In the genomic region with DNA sequence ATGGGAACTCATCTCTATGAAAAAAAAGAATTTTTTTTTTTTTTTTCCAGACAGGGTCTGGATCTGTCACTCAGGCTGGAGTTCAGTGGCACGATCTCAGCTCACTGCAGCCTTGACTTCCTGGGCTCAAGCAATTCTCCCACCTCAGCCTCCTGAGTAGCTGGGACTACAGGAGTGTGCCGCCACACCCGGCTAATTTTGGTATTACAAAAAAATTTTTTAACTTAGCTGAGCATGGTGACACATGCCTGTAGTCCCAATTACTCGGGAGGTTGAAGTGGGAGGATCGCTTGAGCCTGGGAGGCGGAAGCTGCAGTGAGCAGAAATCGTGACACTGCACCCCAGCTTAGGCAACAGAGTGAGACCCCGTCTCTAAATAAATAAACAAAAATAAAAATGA, we compare ENCODE assay signal across 14 cellular contexts. TPM values are rescaled to one million over a fixed set of nuclear protein-coding genes. Genes with fewer than 3 reads are reported as not detected.
A peak's percentile ranks its signal among the peaks of the same experiment; 100 is the strongest.
DNase-seq lines count a peak whose midpoint lies in the region; ATAC-seq and TF ChIP-seq lines count a peak whose summit lies in the region.
"Had no signal": no experiment of that assay in that cellular context is flagged by ENCODE, and none has a peak within 500 bp of the region (broad histone marks: within the 10 kb centered on the region; RNA-seq: fewer than 3 reads in every experiment).

No MANE protein-coding gene starts in this region.

- intact Hi-C loops in cardiac septum (cut with DNase I) (no loop called here), left ventricle myocardium inferior (cut with micrococcal nuclease) (no loop called here), psoas muscle (cut with DNase I) (no loop called here)

- no peak for TF ChIP-seq CTCF in left ventricle myocardium inferior (IDR thresholded peaks at IDR 0.05; ENCODE audit: borderline replicate concordance)
- TF ChIP-seq CTCF in KMS-11 (conservative IDR thresholded peaks at IDR 0.05; ENCODE audit: low read depth, low read length), result no peak
- TF ChIP-seq CTCF in psoas muscle (IDR thresholded peaks at IDR 0.05), result no peak

- H3K4me1 Mint-ChIP-seq in activated CD8-positive, alpha-beta T cell treated with anti-CD3 and anti-CD28 coated beads, Interleukin-2, amount 10 ng/mL, durations not matched to agents 7 days and 5 days (ENCODE audit: low read depth), result peaks cover 84% of the 10 kb centered on the region

- DNase-seq in cardiac septum (ENCODE audit: low spot score), result peak; percentile 22
- DNase-seq in left ventricle myocardium inferior, result no peak
- DNase-seq in activated CD8-positive, alpha-beta T cell treated with anti-CD3 and anti-CD28 coated beads, Interleukin-2, amount 10 ng/mL, durations not matched to agents 7 days and 5 days, result peak; percentile 35
- peak; percentile 39 for DNase-seq in stimulated activated CD8-positive, alpha-beta memory T cell treated with anti-CD3 and anti-CD28 coated beads, Interleukin-4, amount 100 ng/mL, for 48 hours
- no peak for DNase-seq in psoas muscle
- DNase-seq in T-helper 9 cell, result no peak
- DNase-seq: DMS153, MM.1S, NCI-H1930, NCI-H510A treated with DMSO at 0.1 percent for 48 hours, SHP77 treated with DMSO at 0.1 percent for 48 hours, T1000 had no signal

- peaks cover 75% of the 10 kb centered on the region for H3K36me3 Mint-ChIP-seq in activated CD8-positive, alpha-beta T cell treated with anti-CD3 and anti-CD28 coated beads, Interleukin-2, amount 10 ng/mL, durations not matched to agents 7 days and 5 days (ENCODE audit: low read depth)
- H3K36me3 Mint-ChIP-seq: mesothelial cell of epicardium had no signal

- no peak overlapping the region for H3K27ac Mint-ChIP-seq in activated CD8-positive, alpha-beta T cell treated with anti-CD3 and anti-CD28 coated beads, Interleukin-2, amount 10 ng/mL, durations not matched to agents 7 days and 5 days
- H3K27ac Mint-ChIP-seq: mesothelial cell of epicardium had no signal

- H3K9me3 Mint-ChIP-seq in activated CD8-positive, alpha-beta T cell treated with anti-CD3 and anti-CD28 coated beads, Interleukin-2, amount 10 ng/mL, durations not matched to agents 7 days and 5 days (ENCODE audit: insufficient read depth), result no peaks in the 10 kb centered on the region
- H3K9me3 Mint-ChIP-seq: mesothelial cell of epicardium had no signal

- H3K4me3 ChIP-seq in left ventricle myocardium inferior (no peak overlapping the region), KMS-11 (IDR thresholded peaks at IDR 0.05; ENCODE audit: insufficient read depth, low read depth, low read length) (no peak overlapping the region), psoas muscle (no peak overlapping the region)

- peak overlapping the region; percentile 95; the same call in 1 of the 2 replicates for H3K4me2 ChIP-seq in KMS-11

- H3K27me3 ChIP-seq in left ventricle myocardium inferior (ENCODE audit: low read depth) (no peaks in the 10 kb centered on the region), KMS-11 (ENCODE audit: insufficient read depth, low read depth) (no peaks in the 10 kb centered on the region), psoas muscle (ENCODE audit: insufficient read depth in 3 of 3, low read length in 2 of 3) (no peaks in the 10 kb centered on the region)

- H3K4me3 Mint-ChIP-seq in activated CD8-positive, alpha-beta T cell treated with anti-CD3 and anti-CD28 coated beads, Interleukin-2, amount 10 ng/mL, durations not matched to agents 7 days and 5 days, result no peak overlapping the region
- H3K4me3 Mint-ChIP-seq: mesothelial cell of epicardium had no signal

- CTCF ChIA-PET in activated CD8-positive, alpha-beta T cell treated with anti-CD3 and anti-CD28 coated beads, Interleukin-2, amount 10 ng/mL, durations not matched to agents 7 days and 5 days (lab: Charles Lee), result interaction anchor here (0.5 to 26.7 kb wide), 3 partner anchors 5 to 377 kb away, joined by 3 to 446 read pairs (median 446); a partner anchor contains a TSS

- H3K27ac ChIP-seq in left ventricle myocardium inferior (replicated peaks) (no peak overlapping the region), KMS-11 (peak overlapping the region; percentile 92; the same call in 1 of the 2 replicates), psoas muscle (no peak overlapping the region)

- H4K20me1 ChIP-seq in KMS-11 (ENCODE audit: insufficient read depth), result no peaks in the 10 kb centered on the region

- WGBS in psoas muscle, 3 donors, result 91 to 95% (median 93%) methylated on average over 8 of the region's 8 CpGs

- H3K9ac ChIP-seq in KMS-11, result no peak overlapping the region

- no peaks in the 10 kb centered on the region for H3K9me3 ChIP-seq in left ventricle myocardium inferior (replicated peaks)
- no peaks in the 10 kb centered on the region for H3K9me3 ChIP-seq in psoas muscle

- H3K27me3 Mint-ChIP-seq in activated CD8-positive, alpha-beta T cell treated with anti-CD3 and anti-CD28 coated beads, Interleukin-2, amount 10 ng/mL, durations not matched to agents 7 days and 5 days (ENCODE audit: low read depth), result no peaks in the 10 kb centered on the region

- H3K4me1 ChIP-seq in left ventricle myocardium inferior, result peaks cover 10% of the 10 kb centered on the region
- H3K4me1 ChIP-seq in KMS-11 (ENCODE audit: low read depth, poor library complexity, severe bottlenecking), result peaks cover 58% of the 10 kb centered on the region
- peaks cover 10% of the 10 kb centered on the region for H3K4me1 ChIP-seq in psoas muscle

- no peak for ATAC-seq in activated CD8-positive, alpha-beta T cell treated with anti-CD3 and anti-CD28 coated beads, Interleukin-2, amount 10 ng/mL, durations not matched to agents 7 days and 5 days
- no peak for ATAC-seq in psoas muscle

- H3K79me2 ChIP-seq in KMS-11 (ENCODE audit: insufficient read depth, low read depth), result peaks cover 35% of the 10 kb centered on the region; the same call in 1 of the 2 replicates

- H3K36me3 ChIP-seq in left ventricle myocardium inferior (no peaks in the 10 kb centered on the region), KMS-11 (ENCODE audit: insufficient read depth) (no peaks in the 10 kb centered on the region), psoas muscle (ENCODE audit: insufficient read depth in 1 of 2, low read depth in 1 of 2) (no peaks in the 10 kb centered on the region)

- POLR2A ChIA-PET in activated CD8-positive, alpha-beta T cell treated with anti-CD3 and anti-CD28 coated beads, Interleukin-2, amount 10 ng/mL, durations not matched to agents 7 days and 5 days (lab: Charles Lee), result interaction anchor here (0.7 kb wide), 1 partner anchor 14 kb away, joined by 4 read pairs; no protein-coding TSS in a partner anchor

- H2AFZ ChIP-seq in KMS-11 (ENCODE audit: low read depth), result no peak overlapping the region

RNA-seq across cellular contexts. Expression of a gene that starts 7.5 kb away (rescaled TPM):
- 1.7 TPM for total RNA-seq in cardiac septum
- 1.0 TPM for total RNA-seq in left ventricle myocardium inferior
- total RNA-seq in activated CD8-positive, alpha-beta T cell treated with anti-CD3 and anti-CD28 coated beads, Interleukin-2, amount 10 ng/mL, durations not matched to agents 7 days and 5 days, result 100 to 1,000 TPM; 191 to 195 TPM
- 1 to 10 TPM in 1 of 4 donors, under 1 TPM in 3; 0.46 to 1.6 (median 0.64) TPM for total RNA-seq in psoas muscle
- polyA plus RNA-seq in psoas muscle, result 1 to 10 TPM in 1 of 3 donors, under 1 TPM in 2; 0.43 to 1.3 (median 0.69) TPM

RNA-seq across cellular contexts. Expression of a gene that starts 37.2 kb away (rescaled TPM):
- 19.0 TPM for total RNA-seq in cardiac septum
- total RNA-seq in left ventricle myocardium inferior, result 14.9 TPM
- 10 to 100 TPM; 36.3 to 36.7 TPM for total RNA-seq in activated CD8-positive, alpha-beta T cell treated with anti-CD3 and anti-CD28 coated beads, Interleukin-2, amount 10 ng/mL, durations not matched to agents 7 days and 5 days
- 10 to 100 TPM; 19.4 to 47.2 (median 38.4) TPM for total RNA-seq in psoas muscle
- 100 to 1,000 TPM in 1 of 3 donors, 10 to 100 TPM in 2; 13.5 to 187 (median 25.0) TPM for polyA plus RNA-seq in psoas muscle

RNA-seq across cellular contexts. Expression of a gene that starts 45.6 kb away (rescaled TPM):
- total RNA-seq in cardiac septum (39.9 TPM), left ventricle myocardium inferior (38.7 TPM), psoas muscle (10 to 100 TPM; 17.9 to 25.0 (median 22.5) TPM)
- 10 to 100 TPM; 39.4 to 41.6 TPM for total RNA-seq in activated CD8-positive, alpha-beta T cell treated with anti-CD3 and anti-CD28 coated beads, Interleukin-2, amount 10 ng/mL, durations not matched to agents 7 days and 5 days
- polyA plus RNA-seq in psoas muscle, result 10 to 100 TPM; 22.3 to 37.3 (median 24.6) TPM

Comparison
In these comparisons a context has a peak if more than half of its experiments do, and no peak if none do; other contexts are left out.
1. DNase-seq: peak in cardiac septum (single experiment), activated CD8-positive, alpha-beta T cell treated with anti-CD3 and anti-CD28 coated beads, Interleukin-2, amount 10 ng/mL, durations not matched to agents 7 days and 5 days (single experiment) and stimulated activated CD8-positive, alpha-beta memory T cell treated with anti-CD3 and anti-CD28 coated beads, Interleukin-4, amount 100 ng/mL, for 48 hours (single experiment); none in left ventricle myocardium inferior (single experiment), psoas muscle (0 of 2) and T-helper 9 cell (single experiment).
2. RNA of a gene that starts 7.5 kb away (total RNA-seq): 191 to 195 TPM in activated CD8-positive, alpha-beta T cell treated with anti-CD3 and anti-CD28 coated beads, Interleukin-2, amount 10 ng/mL, durations not matched to agents 7 days and 5 days; 1.7 TPM in cardiac septum (single experiment), 1.0 TPM in left ventricle myocardium inferior (single experiment) and 0.46 to 1.6 TPM in psoas muscle; every median in the first group is over 10 times any median in the second.